ENCODE assay signal across 1 cellular context in the genomic region with DNA sequence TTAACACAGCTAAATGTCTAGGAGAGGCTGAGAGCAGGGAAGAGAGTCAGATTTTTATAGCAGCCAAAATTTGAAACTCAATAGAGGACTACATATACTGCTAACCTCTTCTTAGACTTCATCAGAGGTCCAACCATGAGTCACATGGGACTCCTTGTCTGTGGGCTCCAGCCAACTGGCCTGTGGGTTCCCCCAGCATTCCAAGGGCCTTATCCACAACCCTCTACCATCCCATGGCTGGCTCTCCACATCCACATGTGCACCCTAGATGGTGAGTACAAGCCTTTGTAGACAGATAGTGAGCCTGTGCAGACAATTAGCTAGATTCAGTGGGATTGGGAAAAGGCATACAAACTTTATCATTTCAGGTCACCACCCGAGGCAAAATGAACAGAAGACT.
TF ChIP-seq lines count a peak whose summit lies in the region.

No MANE protein-coding gene starts in this region.

TF ChIP-seq in IMR-90, 13 proteins besides CTCF, POLR2A, EP300 and RAD21 (continued from another document):
- no peak for TF ChIP-seq USF2 (IDR thresholded peaks at IDR 0.05; ENCODE audit: low read depth, low read length)
- TF ChIP-seq RCOR1 (IDR thresholded peaks at IDR 0.05; ENCODE audit: insufficient replicate concordance, low read length) = no peak
- TF ChIP-seq SMC3 (IDR thresholded peaks at IDR 0.05; ENCODE audit: low read depth, low read length) = no peak
- TF ChIP-seq, protein P1, sequence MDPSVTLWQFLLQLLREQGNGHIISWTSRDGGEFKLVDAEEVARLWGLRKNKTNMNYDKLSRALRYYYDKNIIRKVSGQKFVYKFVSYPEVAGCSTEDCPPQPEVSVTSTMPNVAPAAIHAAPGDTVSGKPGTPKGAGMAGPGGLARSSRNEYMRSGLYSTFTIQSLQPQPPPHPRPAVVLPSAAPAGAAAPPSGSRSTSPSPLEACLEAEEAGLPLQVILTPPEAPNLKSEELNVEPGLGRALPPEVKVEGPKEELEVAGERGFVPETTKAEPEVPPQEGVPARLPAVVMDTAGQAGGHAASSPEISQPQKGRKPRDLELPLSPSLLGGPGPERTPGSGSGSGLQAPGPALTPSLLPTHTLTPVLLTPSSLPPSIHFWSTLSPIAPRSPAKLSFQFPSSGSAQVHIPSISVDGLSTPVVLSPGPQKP (IDR thresholded peaks at IDR 0.05; ENCODE audit: borderline replicate concordance, low read depth, low read length) = no peak
- TF ChIP-seq NFE2L2 (IDR thresholded peaks at IDR 0.05; ENCODE audit: low read depth, low read length) = no peak
- no peak for TF ChIP-seq MAFK (IDR thresholded peaks at IDR 0.05; ENCODE audit: low read depth, low read length)
- no peak for TF ChIP-seq BHLHE40 (IDR thresholded peaks at IDR 0.05; ENCODE audit: low read depth, low read length)
